In genomic region chr5:54234304-54234938, GRCh38 we compare ENCODE assay signal across 8 cellular contexts.
A peak's percentile ranks its signal among the peaks of the same experiment; 100 is the strongest.
DNase-seq lines count a peak whose midpoint lies in the region; ATAC-seq, FAIRE-seq and TF ChIP-seq lines count a peak whose summit lies in the region.

No MANE protein-coding gene starts in this region.

- FAIRE-seq in bronchial epithelial cell (lab: Jason Lieb, UNC), result no peak

- no peaks in the 10 kb centered on the region for H3K27me3 ChIP-seq in A673 (replicated peaks; ENCODE audit: insufficient read depth, low read depth, low read length, poor library complexity)
- no peaks in the 10 kb centered on the region for H3K27me3 ChIP-seq in bronchial epithelial cell (ENCODE audit: control insufficient read depth, insufficient read depth, low read length)
- H3K27me3 ChIP-seq in neural cell (ENCODE audit: insufficient read depth, low read depth, low read length), result no peaks in the 10 kb centered on the region

- TF ChIP-seq RAD21 in neural cell (conservative IDR thresholded peaks at IDR 0.05), result peak; percentile 51

- no TSS peak for BruUV-seq in A673 (replicated peaks; lab: Mats Ljungman, UMichigan)

- H3K27ac ChIP-seq in A673 (ENCODE audit: low read depth, low read length, poor library complexity, severe bottlenecking), result no peak overlapping the region
- no peak overlapping the region for H3K27ac ChIP-seq in neural cell (ENCODE audit: low read length)

- POLR2A ChIA-PET in A673 (lab: Charles Lee; ENCODE audit: low non-redundant PET), result no interaction called here

- no peaks in the 10 kb centered on the region for H3K36me3 ChIP-seq in A673 (ENCODE audit: insufficient read depth, low read length, poor library complexity, severe bottlenecking)
- H3K36me3 ChIP-seq in bronchial epithelial cell (ENCODE audit: control insufficient read depth, insufficient read depth, low read length), result no peaks in the 10 kb centered on the region
- no peaks in the 10 kb centered on the region for H3K36me3 ChIP-seq in neural cell (ENCODE audit: insufficient read depth, low read length)

- H3K9ac ChIP-seq in neural cell (ENCODE audit: low read length), result no peak overlapping the region

- H3K9me3 ChIP-seq in A673 (ENCODE audit: low read depth, low read length, poor library complexity, severe bottlenecking) (no peaks in the 10 kb centered on the region), neural cell (ENCODE audit: low read length) (no peaks in the 10 kb centered on the region)

- H3K4me1 ChIP-seq in A673 (ENCODE audit: insufficient read depth, low read length, poor library complexity, severe bottlenecking), result no peaks in the 10 kb centered on the region

- H3K4me2 ChIP-seq in neural cell (ENCODE audit: low read length), result no peak overlapping the region

- no peak overlapping the region for H2AFZ ChIP-seq in neural cell (ENCODE audit: low read depth, low read length)

- no peak for TF ChIP-seq EP300 in neural cell (conservative IDR thresholded peaks at IDR 0.05; ENCODE audit: poor library complexity, severe bottlenecking)

- H3K4me3 ChIP-seq in A673 (ENCODE audit: low read depth, low read length, poor library complexity, severe bottlenecking) (no peak overlapping the region), bronchial epithelial cell (ENCODE audit: low read depth, low read length) (no peak overlapping the region), neural cell (ENCODE audit: low read length) (no peak overlapping the region)

- no peaks in the 10 kb centered on the region for H3K79me2 ChIP-seq in neural cell (replicated peaks; ENCODE audit: insufficient read depth, low read length)

- TF ChIP-seq CTCF in A673 (conservative IDR thresholded peaks at IDR 0.05; ENCODE audit: low read depth, low read length) (peak; percentile 67), GM13977 (IDR thresholded peaks at IDR 0.05; ENCODE audit: extremely low read depth, insufficient read depth, missing control alignments) (peak; percentile 61), bronchial epithelial cell (IDR thresholded peaks at IDR 0.05; ENCODE audit: insufficient read depth, low read length, severe bottlenecking) (peak; percentile 36), neural cell (IDR thresholded peaks at IDR 0.05; ENCODE audit: poor library complexity, severe bottlenecking) (peak; percentile 52)

- DNase-seq in A673 (ENCODE audit: low spot score), result peak; percentile 52
- peak; percentile 48 for DNase-seq in GM13977 (ENCODE audit: low spot score)
- peak; percentile 27 for DNase-seq in NCI-H2029 (lab: John Stamatoyannopoulos, UW)
- peak; percentile 44 for DNase-seq in bronchial epithelial cell (ENCODE audit: low read depth)
- DNase-seq in stimulated activated CD8-positive, alpha-beta memory T cell treated with anti-CD3 and anti-CD28 coated beads, Interleukin-4, amount 100 ng/mL, for 48 hours, result no peak
- no peak for DNase-seq in NCI-H1436 (lab: John Stamatoyannopoulos, UW)

- H4K20me1 ChIP-seq in neural cell (ENCODE audit: insufficient read depth), result no peaks in the 10 kb centered on the region

- ATAC-seq in GM21447 (IDR thresholded peaks at IDR 0.05; ENCODE audit: unreplicated experiment), result no peak

- in situ Hi-C loops in GM13977 (cut with MboI; ENCODE audit: low pct_unique_long_range_greater_than_20kb, low sequenced_read_pairs, unreplicated experiment), result loop anchor here (25.0 kb wide), 1 partner anchor 1072 kb away; no protein-coding TSS in a partner anchor

- intact Hi-C loops in A673 (cut with micrococcal nuclease; ENCODE audit: unreplicated experiment), result no loop called here

- H3K9me2 ChIP-seq in neural cell (ENCODE audit: insufficient read depth, low read length), result no peaks in the 10 kb centered on the region

- H3F3A ChIP-seq in neural cell (ENCODE audit: insufficient read depth, low read length, poor library complexity, severe bottlenecking), result no peaks in the 10 kb centered on the region

- CTCF ChIA-PET in A673 (lab: Charles Lee), result interaction anchor here (0.5 to 1.0 kb wide), 5 partner anchors 9 to 1199 kb away, joined by 3 to 4 read pairs (median 3); no protein-coding TSS in a partner anchor

TF ChIP-seq in neural cell, 6 proteins besides CTCF, POLR2A, EP300 and RAD21:
- TF ChIP-seq TAF1 (IDR thresholded peaks at IDR 0.05; ENCODE audit: low read depth), result no peak
- TF ChIP-seq EZH2 (IDR thresholded peaks at IDR 0.05; ENCODE audit: borderline replicate concordance, insufficient read depth, low read length, poor library complexity, severe bottlenecking), result no peak
- peak; percentile 48 for TF ChIP-seq SMC3 (conservative IDR thresholded peaks at IDR 0.05; ENCODE audit: poor library complexity)

Comparison
In these comparisons a context has a peak if more than half of its experiments do, and no peak if none do; other contexts are left out.
1. DNase-seq: peak in A673 (single experiment), GM13977 (single experiment), NCI-H2029 (single experiment) and bronchial epithelial cell (single experiment); none in stimulated activated CD8-positive, alpha-beta memory T cell treated with anti-CD3 and anti-CD28 coated beads, Interleukin-4, amount 100 ng/mL, for 48 hours (single experiment) and NCI-H1436 (single experiment).
2. Peak in every context shown above with its lines, with median percentiles within 50 percentile points of each other: CTCF ChIP-seq.